Comparison of ENCODE assay signal across 10 cellular contexts in the genomic region with DNA sequence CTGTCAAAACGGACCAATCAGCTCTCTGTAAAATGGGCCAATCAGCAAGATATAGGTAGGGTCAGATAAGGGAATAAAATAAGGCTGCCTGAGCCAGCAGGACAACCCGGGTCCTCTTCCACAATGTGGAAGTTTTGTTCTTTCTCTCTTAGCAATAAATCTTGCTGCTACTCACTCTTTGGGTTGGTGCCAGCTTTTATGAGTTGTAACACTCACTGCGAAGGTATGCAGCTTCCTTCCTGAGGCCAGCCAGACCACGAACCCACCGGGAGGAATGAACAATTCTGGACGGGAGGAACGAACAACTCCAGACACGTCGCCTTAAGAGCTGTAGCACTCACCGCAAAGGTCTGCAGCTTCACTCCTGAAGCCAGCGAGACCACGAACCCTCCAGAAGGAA.
A peak's percentile ranks its signal among the peaks of the same experiment; 100 is the strongest.
DNase-seq lines count a peak whose midpoint lies in the region; TF ChIP-seq lines count a peak whose summit lies in the region.
"Had no signal": no experiment of that assay in that cellular context is flagged by ENCODE, and none has a peak within 500 bp of the region (broad histone marks: within the 10 kb centered on the region; RNA-seq: fewer than 3 reads in every experiment).

No MANE protein-coding gene starts in this region.

- TF ChIP-seq EP300 in esophagus muscularis mucosa (IDR thresholded peaks at IDR 0.05) = no peak

- no peaks in the 10 kb centered on the region for H3K9me2 ChIP-seq in GM23248 (ENCODE audit: insufficient read depth)

- H3K4me1 ChIP-seq in GM23248 (ENCODE audit: insufficient read depth) (no peaks in the 10 kb centered on the region), esophagus muscularis mucosa (peaks cover 0 to 4% (median 0%) of the 10 kb centered on the region in 4 donors), testis (no peaks in the 10 kb centered on the region)
- H3K4me1 ChIP-seq in effector memory CD4-positive, alpha-beta T cell (ENCODE audit: control insufficient read depth, insufficient read depth, low read length, poor library complexity, severe bottlenecking) = no peaks in the 10 kb centered on the region
- H3K4me1 ChIP-seq: parathyroid adenoma had no signal

- peaks cover 1% of the 10 kb centered on the region for H3K27me3 Mint-ChIP-seq in activated T-helper 2 cell treated with anti-CD3 and anti-CD28 coated beads, Interferon-gamma antibody, Interleukin-2, Interleukin-4, amounts not matched to agents 10 μg/mL and 5 μg/mL and 100 μg/mL, durations not matched to agents 14 hours and 24 hours and 36 hours (ENCODE audit: low read depth)

- in situ Hi-C loops in GM23248 (cut with MboI) = no loop called here

- H3F3A ChIP-seq in GM23248 (ENCODE audit: insufficient read depth) = no peaks in the 10 kb centered on the region

- no peak overlapping the region for H3K9ac ChIP-seq in GM23248
- H3K9ac ChIP-seq: parathyroid adenoma had no signal

- no peak overlapping the region for H3K4me2 ChIP-seq in GM23248 (ENCODE audit: unreplicated experiment)

- H3K27ac Mint-ChIP-seq in activated T-helper 2 cell treated with anti-CD3 and anti-CD28 coated beads, Interferon-gamma antibody, Interleukin-2, Interleukin-4, amounts not matched to agents 10 μg/mL and 5 μg/mL and 100 μg/mL, durations not matched to agents 14 hours and 24 hours and 36 hours = no peak overlapping the region

- H3K79me2 ChIP-seq in GM23248 (ENCODE audit: insufficient read depth) = no peaks in the 10 kb centered on the region
- H3K79me2 ChIP-seq: parathyroid adenoma had no signal

- intact Hi-C loops in esophagus muscularis mucosa (cut with DNase I) (no loop called here), testis (cut with DNase I; ENCODE audit: low total_unique reads) (no loop called here)
- intact Hi-C loops in activated T-helper 2 cell treated with anti-CD3 and anti-CD28 coated beads, Interferon-gamma antibody, Interleukin-2, Interleukin-4, amounts not matched to agents 10 μg/mL and 5 μg/mL and 100 μg/mL, durations not matched to agents 14 hours and 24 hours and 36 hours (cut with micrococcal nuclease) = no loop called here

- no peaks in the 10 kb centered on the region for H3K36me3 Mint-ChIP-seq in activated T-helper 2 cell treated with anti-CD3 and anti-CD28 coated beads, Interferon-gamma antibody, Interleukin-2, Interleukin-4, amounts not matched to agents 10 μg/mL and 5 μg/mL and 100 μg/mL, durations not matched to agents 14 hours and 24 hours and 36 hours (ENCODE audit: low read depth)

- H3K27me3 ChIP-seq in GM23248 (replicated peaks; ENCODE audit: insufficient read depth) (no peaks in the 10 kb centered on the region), esophagus muscularis mucosa (no peaks in the 10 kb centered on the region), testis (no peaks in the 10 kb centered on the region)
- no peaks in the 10 kb centered on the region for H3K27me3 ChIP-seq in effector memory CD4-positive, alpha-beta T cell (replicated peaks; ENCODE audit: control insufficient read depth, insufficient read depth, low read length, poor library complexity, severe bottlenecking)
- H3K27me3 ChIP-seq: ascending aorta had no signal

- WGBS in GM23248 (ENCODE audit: low coverage in 1 of 2, low lambda C conversion rate in 2 of 2, missing lambda C conversion rate in 2 of 2), 2 experiments = 42 to 46% methylated on average over 12 of the region's 12 CpGs
- 28% methylated on average over 12 of the region's 12 CpGs for WGBS in esophagus muscularis mucosa
- WGBS in testis, 2 donors = 43 to 63% methylated on average over 4 to 12 of the region's 12 CpGs

- H3K36me3 ChIP-seq in GM23248 (ENCODE audit: low read depth) = no peaks in the 10 kb centered on the region
- H3K36me3 ChIP-seq in esophagus muscularis mucosa = no peaks in the 10 kb centered on the region
- no peaks in the 10 kb centered on the region for H3K36me3 ChIP-seq in testis (ENCODE audit: low read depth, missing control alignments)
- no peaks in the 10 kb centered on the region for H3K36me3 ChIP-seq in effector memory CD4-positive, alpha-beta T cell (ENCODE audit: control insufficient read depth, insufficient read depth, low read length)
- H3K36me3 ChIP-seq: ascending aorta had no signal

- no peaks in the 10 kb centered on the region for H3K9me3 ChIP-seq in GM23248 (ENCODE audit: low read depth)
- peaks cover 0 to 5% (median 0%) of the 10 kb centered on the region in 4 donors for H3K9me3 ChIP-seq in esophagus muscularis mucosa
- no peaks in the 10 kb centered on the region for H3K9me3 ChIP-seq in testis
- no peaks in the 10 kb centered on the region for H3K9me3 ChIP-seq in effector memory CD4-positive, alpha-beta T cell (ENCODE audit: control insufficient read depth, low read length)

- no peaks in the 10 kb centered on the region for H4K20me1 ChIP-seq in GM23248 (ENCODE audit: insufficient read depth)

- H3K9me3 Mint-ChIP-seq in activated T-helper 2 cell treated with anti-CD3 and anti-CD28 coated beads, Interferon-gamma antibody, Interleukin-2, Interleukin-4, amounts not matched to agents 10 μg/mL and 5 μg/mL and 100 μg/mL, durations not matched to agents 14 hours and 24 hours and 36 hours = no peaks in the 10 kb centered on the region

- POLR2A ChIA-PET in RWPE1 (lab: Yijun Ruan, JAX; ENCODE audit: low non-redundant PET) = no interaction called here

- DNase-seq in GM23248 = peak; percentile 80
- DNase-seq in RWPE1 (ENCODE audit: low spot score) = peak; percentile 58
- peak; percentile 82 for DNase-seq in esophagus muscularis mucosa (ENCODE audit: extremely low spot score)
- peak; percentile 98 for DNase-seq in skeletal muscle cell (ENCODE audit: low read depth)
- DNase-seq in activated CD4-positive, alpha-beta T cell treated with anti-CD3 and anti-CD28 coated beads for 4 hours = no peak
- DNase-seq in testis = no peak
- no peak for DNase-seq in activated T-helper 2 cell treated with anti-CD3 and anti-CD28 coated beads, Interferon-gamma antibody, Interleukin-2, Interleukin-4, amounts not matched to agents 10 μg/mL and 5 μg/mL and 100 μg/mL, durations not matched to agents 14 hours and 24 hours and 36 hours (ENCODE audit: low spot score)
- no peak for DNase-seq in effector memory CD4-positive, alpha-beta T cell

- no peak overlapping the region for H3K4me3 ChIP-seq in GM23248
- no peak overlapping the region for H3K4me3 ChIP-seq in esophagus muscularis mucosa
- no peak overlapping the region for H3K4me3 ChIP-seq in skeletal muscle cell (ENCODE audit: low read depth, low read length)
- no peak overlapping the region for H3K4me3 ChIP-seq in testis
- H3K4me3 ChIP-seq in effector memory CD4-positive, alpha-beta T cell (ENCODE audit: insufficient read depth, low read depth, low read length, poor library complexity, severe bottlenecking) = no peak overlapping the region
- H3K4me3 ChIP-seq: ascending aorta had no signal

- H3K27ac ChIP-seq in GM23248 = no peak overlapping the region
- H3K27ac ChIP-seq in RWPE1 = peak overlapping the region; percentile 95
- H3K27ac ChIP-seq in esophagus muscularis mucosa (replicated peaks in 1 of 4) = no peak overlapping the region
- H3K27ac ChIP-seq in testis = no peak overlapping the region
- H3K27ac ChIP-seq in effector memory CD4-positive, alpha-beta T cell (ENCODE audit: insufficient read depth, low read length, poor library complexity, severe bottlenecking) = no peak overlapping the region
- H3K27ac ChIP-seq: parathyroid adenoma had no signal

- TF ChIP-seq POLR2A in esophagus muscularis mucosa (IDR thresholded peaks at IDR 0.05; ENCODE audit: low read depth) = no peak
- TF ChIP-seq POLR2A in testis (IDR thresholded peaks at IDR 0.05) = no peak

- TF ChIP-seq CTCF in RWPE1 (conservative IDR thresholded peaks at IDR 0.05; ENCODE audit: low read depth) (no peak), esophagus muscularis mucosa (IDR thresholded peaks at IDR 0.05) (no peak), testis (IDR thresholded peaks at IDR 0.05) (no peak)

- H2AFZ ChIP-seq in GM23248 = no peak overlapping the region
- H2AFZ ChIP-seq: parathyroid adenoma had no signal

- H3K4me3 Mint-ChIP-seq in activated T-helper 2 cell treated with anti-CD3 and anti-CD28 coated beads, Interferon-gamma antibody, Interleukin-2, Interleukin-4, amounts not matched to agents 10 μg/mL and 5 μg/mL and 100 μg/mL, durations not matched to agents 14 hours and 24 hours and 36 hours (ENCODE audit: low read depth) = no peak overlapping the region

- no peaks in the 10 kb centered on the region for H3K4me1 Mint-ChIP-seq in activated T-helper 2 cell treated with anti-CD3 and anti-CD28 coated beads, Interferon-gamma antibody, Interleukin-2, Interleukin-4, amounts not matched to agents 10 μg/mL and 5 μg/mL and 100 μg/mL, durations not matched to agents 14 hours and 24 hours and 36 hours (ENCODE audit: low read depth)

- CTCF ChIA-PET in RWPE1 (lab: Yijun Ruan, JAX) = no interaction called here

Comparison
In these comparisons a context has a peak if more than half of its experiments do, and no peak if none do; other contexts are left out.
1. DNase-seq: peak in GM23248 (single experiment), RWPE1 (single experiment), esophagus muscularis mucosa (single experiment) and skeletal muscle cell (single experiment); none in activated CD4-positive, alpha-beta T cell treated with anti-CD3 and anti-CD28 coated beads for 4 hours (0 of 2), testis (single experiment), activated T-helper 2 cell treated with anti-CD3 and anti-CD28 coated beads, Interferon-gamma antibody, Interleukin-2, Interleukin-4, amounts not matched to agents 10 μg/mL and 5 μg/mL and 100 μg/mL, durations not matched to agents 14 hours and 24 hours and 36 hours (single experiment) and effector memory CD4-positive, alpha-beta T cell (0 of 3).